In the genomic region with DNA sequence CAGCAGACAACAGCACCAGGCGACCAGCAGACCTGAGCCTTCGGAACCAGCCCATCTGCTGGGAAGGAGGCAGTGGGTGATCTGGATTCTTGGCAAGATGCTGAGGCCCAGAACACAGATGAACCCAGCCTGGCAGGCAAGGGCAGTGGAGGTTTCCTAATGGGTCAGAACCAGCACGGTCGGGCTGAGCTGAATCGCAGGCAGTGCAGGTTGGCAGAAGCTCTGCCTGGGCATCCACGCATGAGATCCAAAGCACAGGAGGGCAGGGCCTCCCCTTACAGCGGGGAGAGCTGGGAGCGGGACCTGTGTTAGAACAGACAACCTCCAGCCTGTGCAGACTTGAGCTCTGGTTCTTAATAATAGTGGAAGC, we compare ENCODE assay signal across 16 cellular contexts. TPM values are rescaled to one million over a fixed set of nuclear protein-coding genes. Genes with fewer than 3 reads are reported as not detected.
"Had no signal": no experiment of that assay in that cellular context is flagged by ENCODE, and none has a peak within 500 bp of the region (broad histone marks: within the 10 kb centered on the region; RNA-seq: fewer than 3 reads in every experiment).

No MANE protein-coding gene starts in this region.

- H3K27ac ChIP-seq: foreskin keratinocyte had no signal

- H3K27me3 Mint-ChIP-seq: activated CD4-positive, alpha-beta memory T cell treated with anti-CD3 and anti-CD28 coated beads for 36 hours had no signal

- H3K4me3 ChIP-seq: smooth muscle cell had no signal

- H3K4me3 Mint-ChIP-seq: activated CD4-positive, alpha-beta memory T cell treated with anti-CD3 and anti-CD28 coated beads for 36 hours; activated naive CD4-positive, alpha-beta T cell treated with anti-CD3 and anti-CD28 coated beads, Interleukin-2, amount 10 ng/mL, durations not matched to agents 7 days and 5 days; immature natural killer cell; naive thymus-derived CD4-positive, alpha-beta T cell; neural crest cell; stimulated activated naive B cell treated with anti-CD40 and anti-IgM and Interleukin-4, amounts not matched to agents 10 μg/mL and 1 μg/mL and 100 μg/mL, for 72 hours had no signal

- H3K27ac Mint-ChIP-seq: activated CD4-positive, alpha-beta memory T cell treated with anti-CD3 and anti-CD28 coated beads for 36 hours; activated naive CD4-positive, alpha-beta T cell treated with anti-CD3 and anti-CD28 coated beads, Interleukin-2, amount 10 ng/mL, durations not matched to agents 7 days and 5 days; naive thymus-derived CD4-positive, alpha-beta T cell; stimulated activated naive B cell treated with anti-CD40 and anti-IgM and Interleukin-4, amounts not matched to agents 10 μg/mL and 1 μg/mL and 100 μg/mL, for 72 hours had no signal

- H3K9me3 ChIP-seq: SK-N-SH had no signal

- H3K4me1 ChIP-seq: foreskin keratinocyte had no signal

- H3K9ac ChIP-seq: SK-N-SH had no signal

- H3K4me1 Mint-ChIP-seq: activated naive CD4-positive, alpha-beta T cell treated with anti-CD3 and anti-CD28 coated beads, Interleukin-2, amount 10 ng/mL, durations not matched to agents 7 days and 5 days; immature natural killer cell; naive thymus-derived CD4-positive, alpha-beta T cell; stimulated activated naive B cell treated with anti-CD40 and anti-IgM and Interleukin-4, amounts not matched to agents 10 μg/mL and 1 μg/mL and 100 μg/mL, for 72 hours had no signal

- H3K9me3 Mint-ChIP-seq: activated CD4-positive, alpha-beta memory T cell treated with anti-CD3 and anti-CD28 coated beads for 36 hours; activated naive CD4-positive, alpha-beta T cell treated with anti-CD3 and anti-CD28 coated beads, Interleukin-2, amount 10 ng/mL, durations not matched to agents 7 days and 5 days; immature natural killer cell; neural crest cell; stimulated activated naive B cell treated with anti-CD40 and anti-IgM and Interleukin-4, amounts not matched to agents 10 μg/mL and 1 μg/mL and 100 μg/mL, for 72 hours had no signal

- ATAC-seq: foreskin keratinocyte; naive thymus-derived CD4-positive, alpha-beta T cell; stimulated activated naive B cell treated with anti-CD40 and anti-IgM and Interleukin-4, amounts not matched to agents 10 μg/mL and 1 μg/mL and 100 μg/mL, for 72 hours had no signal

- DNase-seq: activated CD4-positive, alpha-beta memory T cell treated with anti-CD3 and anti-CD28 coated beads for 36 hours; activated CD4-positive, alpha-beta T cell treated with anti-CD3 and anti-CD28 coated beads for 48 hours; activated effector memory CD4-positive, alpha-beta T cell treated with anti-CD3 and anti-CD28 coated beads, Interleukin-2, amount 50 U/mL, for 16 hours; activated naive CD4-positive, alpha-beta T cell treated with anti-CD3 and anti-CD28 coated beads, Interleukin-2, amount 10 ng/mL, durations not matched to agents 7 days and 5 days; cortex of kidney; foreskin keratinocyte; immature natural killer cell; mesendoderm; naive thymus-derived CD4-positive, alpha-beta T cell; SK-N-SH; stimulated activated CD4-positive, alpha-beta T cell treated with anti-CD3 and anti-CD28 coated beads, Interleukin-2, amount 100 ng/mL, for 48 hours; stimulated activated CD8-positive, alpha-beta memory T cell treated with anti-CD3 and anti-CD28 coated beads, Interleukin-4, amount 100 ng/mL, for 48 hours; stimulated activated naive B cell treated with anti-CD40 and anti-IgM and Interleukin-4, amounts not matched to agents 10 μg/mL and 1 μg/mL and 100 μg/mL, for 72 hours had no signal

- H3K36me3 Mint-ChIP-seq: activated CD4-positive, alpha-beta memory T cell treated with anti-CD3 and anti-CD28 coated beads for 36 hours; activated naive CD4-positive, alpha-beta T cell treated with anti-CD3 and anti-CD28 coated beads, Interleukin-2, amount 10 ng/mL, durations not matched to agents 7 days and 5 days; immature natural killer cell; naive thymus-derived CD4-positive, alpha-beta T cell had no signal

RNA-seq across cellular contexts. Expression of a gene that starts 47.5 kb away (rescaled TPM):
- total RNA-seq: foreskin keratinocyte, glomerular endothelial cell had no signal
- polyA plus RNA-seq: foreskin keratinocyte; immature natural killer cell; naive thymus-derived CD4-positive, alpha-beta T cell; SK-N-SH; smooth muscle cell had no signal
